ENCODE assay signal across 11 cellular contexts in genomic region chr20:53873249-53873642, GRCh38.
A peak's percentile ranks its signal among the peaks of the same experiment; 100 is the strongest.
DNase-seq lines count a peak whose midpoint lies in the region; ATAC-seq and TF ChIP-seq lines count a peak whose summit lies in the region.
"Had no signal": no experiment of that assay in that cellular context is flagged by ENCODE, and none has a peak within 500 bp of the region (broad histone marks: within the 10 kb centered on the region; RNA-seq: fewer than 3 reads in every experiment).

No MANE protein-coding gene starts in this region.

- H3K27me3 Mint-ChIP-seq in T-helper 1 cell treated with Interleukin-12 subunit alpha and Interleukin-12 subunit beta and Interleukin-4 antibody, amounts not matched to agents 30 μg/mL and 1 μg/mL, for 36 hours (ENCODE audit: low read depth): no peaks in the 10 kb centered on the region
- no peaks in the 10 kb centered on the region for H3K27me3 Mint-ChIP-seq in effector memory CD8-positive, alpha-beta T cell

- H3K36me3 ChIP-seq in OCI-LY3 (replicated peaks; ENCODE audit: low read depth, low read length): no peaks in the 10 kb centered on the region
- H3K36me3 ChIP-seq: breast epithelium had no signal

- no peak overlapping the region for H3K9ac ChIP-seq in OCI-LY3 (ENCODE audit: low read length)

- peak overlapping the region; percentile 84 for H2AFZ ChIP-seq in OCI-LY3 (ENCODE audit: low read depth, low read length)

- peak overlapping the region; percentile 3; the same call in 1 of the 2 replicates for H3K4me3 ChIP-seq in OCI-LY3 (ENCODE audit: low read length)

- no peaks in the 10 kb centered on the region for H4K20me1 ChIP-seq in OCI-LY3 (ENCODE audit: insufficient read depth, low read length)

- ATAC-seq in effector memory CD8-positive, alpha-beta T cell (replicated peaks): peak; percentile 12
- ATAC-seq in stimulated activated effector memory CD8-positive, alpha-beta T cell treated with anti-CD3 and anti-CD28 coated beads, Interleukin-12 subunit alpha, Interleukin-12 subunit beta, amount 100 ng/mL, for 72 hours: no peak
- no peak for ATAC-seq in GM21528 (IDR thresholded peaks at IDR 0.05; ENCODE audit: low FRiP score, unreplicated experiment)

- H3K4me3 Mint-ChIP-seq in T-helper 1 cell treated with Interleukin-12 subunit alpha and Interleukin-12 subunit beta and Interleukin-4 antibody, amounts not matched to agents 30 μg/mL and 1 μg/mL, for 36 hours: peak overlapping the region; percentile 86
- peak overlapping the region; percentile 74 to 78 for H3K4me3 Mint-ChIP-seq in effector memory CD8-positive, alpha-beta T cell
- H3K4me3 Mint-ChIP-seq in stimulated activated effector memory CD8-positive, alpha-beta T cell treated with anti-CD3 and anti-CD28 coated beads, Interleukin-12 subunit alpha, Interleukin-12 subunit beta, amount 100 ng/mL, for 72 hours: peak overlapping the region; percentile 73

- no peaks in the 10 kb centered on the region for H3K36me3 Mint-ChIP-seq in T-helper 1 cell treated with Interleukin-12 subunit alpha and Interleukin-12 subunit beta and Interleukin-4 antibody, amounts not matched to agents 30 μg/mL and 1 μg/mL, for 36 hours (ENCODE audit: low read depth)
- peaks cover 21% of the 10 kb centered on the region for H3K36me3 Mint-ChIP-seq in effector memory CD8-positive, alpha-beta T cell (ENCODE audit: insufficient read depth)
- H3K36me3 Mint-ChIP-seq in stimulated activated effector memory CD8-positive, alpha-beta T cell treated with anti-CD3 and anti-CD28 coated beads, Interleukin-12 subunit alpha, Interleukin-12 subunit beta, amount 100 ng/mL, for 72 hours: peaks cover 13% of the 10 kb centered on the region

- peaks cover 25% of the 10 kb centered on the region for H3K4me1 ChIP-seq in OCI-LY3 (ENCODE audit: low read length)

- H3K27ac ChIP-seq in OCI-LY3 (ENCODE audit: low read length): no peak overlapping the region

- H3K27ac Mint-ChIP-seq in T-helper 1 cell treated with Interleukin-12 subunit alpha and Interleukin-12 subunit beta and Interleukin-4 antibody, amounts not matched to agents 30 μg/mL and 1 μg/mL, for 36 hours: peak overlapping the region; percentile 95
- H3K27ac Mint-ChIP-seq in effector memory CD8-positive, alpha-beta T cell: peak overlapping the region; percentile 66 to 95
- peak overlapping the region; percentile 80 for H3K27ac Mint-ChIP-seq in stimulated activated effector memory CD8-positive, alpha-beta T cell treated with anti-CD3 and anti-CD28 coated beads, Interleukin-12 subunit alpha, Interleukin-12 subunit beta, amount 100 ng/mL, for 72 hours

- peak overlapping the region; percentile 32 for H3K4me2 ChIP-seq in OCI-LY3 (ENCODE audit: low read length)

- H3K4me1 Mint-ChIP-seq in T-helper 1 cell treated with Interleukin-12 subunit alpha and Interleukin-12 subunit beta and Interleukin-4 antibody, amounts not matched to agents 30 μg/mL and 1 μg/mL, for 36 hours (ENCODE audit: low read depth): peaks cover 36% of the 10 kb centered on the region
- peaks cover 32 to 44% of the 10 kb centered on the region in 2 donors for H3K4me1 Mint-ChIP-seq in effector memory CD8-positive, alpha-beta T cell (ENCODE audit: low read depth in 2 of 2)
- H3K4me1 Mint-ChIP-seq in stimulated activated effector memory CD8-positive, alpha-beta T cell treated with anti-CD3 and anti-CD28 coated beads, Interleukin-12 subunit alpha, Interleukin-12 subunit beta, amount 100 ng/mL, for 72 hours: peaks cover 32% of the 10 kb centered on the region

- no peaks in the 10 kb centered on the region for H3K9me3 ChIP-seq in OCI-LY3 (ENCODE audit: insufficient read depth, low read length)
- H3K9me3 ChIP-seq: breast epithelium had no signal

- no peaks in the 10 kb centered on the region for H3K27me3 ChIP-seq in OCI-LY3 (ENCODE audit: low read depth, low read length)
- H3K27me3 ChIP-seq: breast epithelium had no signal

- H3K79me2 ChIP-seq in OCI-LY3 (ENCODE audit: low read length): no peaks in the 10 kb centered on the region

- H3K9me3 Mint-ChIP-seq in T-helper 1 cell treated with Interleukin-12 subunit alpha and Interleukin-12 subunit beta and Interleukin-4 antibody, amounts not matched to agents 30 μg/mL and 1 μg/mL, for 36 hours: no peaks in the 10 kb centered on the region
- H3K9me3 Mint-ChIP-seq in effector memory CD8-positive, alpha-beta T cell: no peaks in the 10 kb centered on the region
- no peaks in the 10 kb centered on the region for H3K9me3 Mint-ChIP-seq in stimulated activated effector memory CD8-positive, alpha-beta T cell treated with anti-CD3 and anti-CD28 coated beads, Interleukin-12 subunit alpha, Interleukin-12 subunit beta, amount 100 ng/mL, for 72 hours

- no peak for TF ChIP-seq CTCF in OCI-LY3 (IDR thresholded peaks at IDR 0.05; ENCODE audit: low read depth, low read length)

- DNase-seq in T-helper 1 cell (no peak), GDM1 (lab: John Stamatoyannopoulos, UW) (no peak), globus pallidus (ENCODE audit: low spot score) (no peak)
- peak in 1 of 3 experiments; percentile 17 for DNase-seq in effector memory CD8-positive, alpha-beta T cell
- no peak for DNase-seq in stimulated activated effector memory CD8-positive, alpha-beta T cell treated with anti-CD3 and anti-CD28 coated beads, Interleukin-12 subunit alpha, Interleukin-12 subunit beta, amount 100 ng/mL, for 72 hours (ENCODE audit: low spot score in 2 of 2)
- DNase-seq: NCI-H1930, retina had no signal
